ENCODE assay signal across 12 cellular contexts in genomic region chr3:9778518-9779129, GRCh38. TPM values are rescaled to one million over a fixed set of nuclear protein-coding genes. Genes with fewer than 3 reads are reported as not detected.
DNase-seq lines count a peak whose midpoint lies in the region; ATAC-seq and TF ChIP-seq lines count a peak whose summit lies in the region.
"Had no signal": no experiment of that assay in that cellular context is flagged by ENCODE, and none has a peak within 500 bp of the region (broad histone marks: within the 10 kb centered on the region; RNA-seq: fewer than 3 reads in every experiment).

No MANE protein-coding gene starts in this region.

- no peaks in the 10 kb centered on the region for H3K9me3 ChIP-seq in mammary epithelial cell (replicated peaks; ENCODE audit: insufficient read depth, low read length)
- no peaks in the 10 kb centered on the region for H3K9me3 ChIP-seq in CD8-positive, alpha-beta T cell (ENCODE audit: low read length)

- in situ Hi-C loops in mammary epithelial cell (cut with MboI; ENCODE audit: low sequenced_read_pairs in 2 of 2) = no loop called here

- H3K4me2 ChIP-seq in mammary epithelial cell (ENCODE audit: insufficient read depth, low read depth, low read length) = no peak overlapping the region
- H3K4me2 ChIP-seq: GM23338 had no signal

- H4K20me1 ChIP-seq in mammary epithelial cell (ENCODE audit: insufficient read depth, low read length) = no peaks in the 10 kb centered on the region

- no peak overlapping the region for H3K9ac ChIP-seq in mammary epithelial cell (ENCODE audit: insufficient read depth, low read length)

- no peak overlapping the region for H3K4me3 Mint-ChIP-seq in MCF 10A (ENCODE audit: unreplicated experiment)
- H3K4me3 Mint-ChIP-seq in activated T-helper 2 cell treated with anti-CD3 and anti-CD28 coated beads, Interferon-gamma antibody, Interleukin-2, Interleukin-4, amounts not matched to agents 10 μg/mL and 5 μg/mL and 100 μg/mL, durations not matched to agents 14 hours and 24 hours and 36 hours (ENCODE audit: low read depth) = peak overlapping the region; percentile 28
- no peak overlapping the region for H3K4me3 Mint-ChIP-seq in CD8-positive, alpha-beta T cell
- H3K4me3 Mint-ChIP-seq: GM23338 had no signal

- no peak overlapping the region for H3K27ac Mint-ChIP-seq in MCF 10A (ENCODE audit: low read depth, unreplicated experiment)
- peak overlapping the region; percentile 98 for H3K27ac Mint-ChIP-seq in activated T-helper 2 cell treated with anti-CD3 and anti-CD28 coated beads, Interferon-gamma antibody, Interleukin-2, Interleukin-4, amounts not matched to agents 10 μg/mL and 5 μg/mL and 100 μg/mL, durations not matched to agents 14 hours and 24 hours and 36 hours
- H3K27ac Mint-ChIP-seq in CD8-positive, alpha-beta T cell = no peak overlapping the region
- H3K27ac Mint-ChIP-seq: GM23338 had no signal

- peaks cover 16% of the 10 kb centered on the region for H3K4me1 Mint-ChIP-seq in MCF 10A (ENCODE audit: insufficient read depth, unreplicated experiment)
- H3K4me1 Mint-ChIP-seq in activated T-helper 2 cell treated with anti-CD3 and anti-CD28 coated beads, Interferon-gamma antibody, Interleukin-2, Interleukin-4, amounts not matched to agents 10 μg/mL and 5 μg/mL and 100 μg/mL, durations not matched to agents 14 hours and 24 hours and 36 hours (ENCODE audit: low read depth) = peaks cover 58% of the 10 kb centered on the region
- peaks cover 50% of the 10 kb centered on the region for H3K4me1 Mint-ChIP-seq in CD8-positive, alpha-beta T cell (ENCODE audit: low read depth)
- H3K4me1 Mint-ChIP-seq: GM23338 had no signal

- CTCF ChIA-PET in MCF 10A (lab: Yijun Ruan, JAX) = no interaction called here
- CTCF ChIA-PET in mammary epithelial cell (lab: Charles Lee; ENCODE audit: low non-redundant PET) = interaction anchor here (0.5 kb wide), 1 partner anchor 961 kb away, joined by 4 read pairs; no protein-coding TSS in a partner anchor
- CTCF ChIA-PET in CD8-positive, alpha-beta T cell (lab: Charles Lee) = interaction anchor here (0.6 kb wide), 1 partner anchor 10 kb away, joined by 3 read pairs; no protein-coding TSS in a partner anchor

- H3K27ac ChIP-seq in mammary epithelial cell (ENCODE audit: insufficient read depth, low read depth, low read length) (no peak overlapping the region), substantia nigra (ENCODE audit: low read depth, low read length, poor library complexity, severe bottlenecking) (no peak overlapping the region)
- H3K27ac ChIP-seq in CD8-positive, alpha-beta T cell (ENCODE audit: low read depth, low read length) = no peak overlapping the region

- POLR2A ChIA-PET in MCF 10A (lab: Yijun Ruan, JAX) = interaction anchor here (0.6 to 2.5 kb wide), 3 partner anchors 14 to 50 kb away, joined by 3 to 8 read pairs (median 6); partner anchors contain the start of genes ARPC4, OGG1 and TADA3
- POLR2A ChIA-PET in CD8-positive, alpha-beta T cell (lab: Charles Lee) = no interaction called here

- H3K36me3 ChIP-seq in mammary epithelial cell (ENCODE audit: insufficient read depth, low read length) = peaks cover 5% of the 10 kb centered on the region
- H3K36me3 ChIP-seq in CD8-positive, alpha-beta T cell (ENCODE audit: insufficient read depth, low read length) = peaks cover under 1% of the 10 kb centered on the region

- no peaks in the 10 kb centered on the region for H3K9me3 Mint-ChIP-seq in MCF 10A (ENCODE audit: unreplicated experiment)
- no peaks in the 10 kb centered on the region for H3K9me3 Mint-ChIP-seq in activated T-helper 2 cell treated with anti-CD3 and anti-CD28 coated beads, Interferon-gamma antibody, Interleukin-2, Interleukin-4, amounts not matched to agents 10 μg/mL and 5 μg/mL and 100 μg/mL, durations not matched to agents 14 hours and 24 hours and 36 hours
- no peaks in the 10 kb centered on the region for H3K9me3 Mint-ChIP-seq in CD8-positive, alpha-beta T cell
- H3K9me3 Mint-ChIP-seq: GM23338; naive thymus-derived CD8-positive, alpha-beta T cell had no signal

- intact Hi-C loops in MCF 10A (cut with micrococcal nuclease) (no loop called here), mammary epithelial cell (cut with micrococcal nuclease) (no loop called here)
- intact Hi-C loops in activated T-helper 2 cell treated with anti-CD3 and anti-CD28 coated beads, Interferon-gamma antibody, Interleukin-2, Interleukin-4, amounts not matched to agents 10 μg/mL and 5 μg/mL and 100 μg/mL, durations not matched to agents 14 hours and 24 hours and 36 hours (cut with micrococcal nuclease) = loop anchor here (1.0 to 2.0 kb wide), 5 partner anchors 9 to 48 kb away; partner anchors contain the start of genes BRPF1, CAMK1 and TADA3
- intact Hi-C loops in CD8-positive, alpha-beta T cell (cut with DNase I, micrococcal nuclease) = no loop called here

- H3K27me3 Mint-ChIP-seq in MCF 10A (ENCODE audit: insufficient read depth, unreplicated experiment) = no peaks in the 10 kb centered on the region
- H3K27me3 Mint-ChIP-seq in activated T-helper 2 cell treated with anti-CD3 and anti-CD28 coated beads, Interferon-gamma antibody, Interleukin-2, Interleukin-4, amounts not matched to agents 10 μg/mL and 5 μg/mL and 100 μg/mL, durations not matched to agents 14 hours and 24 hours and 36 hours (ENCODE audit: low read depth) = no peaks in the 10 kb centered on the region
- no peaks in the 10 kb centered on the region for H3K27me3 Mint-ChIP-seq in CD8-positive, alpha-beta T cell (ENCODE audit: low read depth)
- H3K27me3 Mint-ChIP-seq: naive thymus-derived CD8-positive, alpha-beta T cell had no signal

- 100% methylated on average over 6 of the region's 6 CpGs for WGBS in mammary epithelial cell (ENCODE audit: low coverage, missing lambda C conversion rate)

- H3K4me3 ChIP-seq in mammary epithelial cell (replicated peaks in 1 of 3; ENCODE audit: insufficient read depth in 1 of 3, low read depth in 2 of 3, low read length in 3 of 3) = no peak overlapping the region
- H3K4me3 ChIP-seq in CD8-positive, alpha-beta T cell (ENCODE audit: low read depth, low read length) = no peak overlapping the region
- H3K4me3 ChIP-seq: GM23338 had no signal

- H3K79me2 ChIP-seq in mammary epithelial cell (ENCODE audit: insufficient read depth, low read length) = no peaks in the 10 kb centered on the region

- TF ChIP-seq CTCF in MCF 10A (IDR thresholded peaks at IDR 0.05; ENCODE audit: unreplicated experiment) (no peak), mammary epithelial cell (conservative IDR thresholded peaks at IDR 0.05 in 1 of 2, IDR thresholded peaks at IDR 0.05 in 1 of 2; ENCODE audit: extremely low read depth in 1 of 2, insufficient read depth in 1 of 2, low read depth in 1 of 2, low read length in 2 of 2) (no peak)
- no peak for TF ChIP-seq CTCF in CD8-positive, alpha-beta T cell (IDR thresholded peaks at IDR 0.05)

- H3K4me1 ChIP-seq in mammary epithelial cell (ENCODE audit: insufficient read depth, low read length) = peaks cover 9% of the 10 kb centered on the region
- H3K4me1 ChIP-seq in CD8-positive, alpha-beta T cell (ENCODE audit: insufficient read depth, low read length) = peaks cover 43% of the 10 kb centered on the region

- ATAC-seq in left lobe of liver (peak; percentile 14), GM21529 (IDR thresholded peaks at IDR 0.05; ENCODE audit: unreplicated experiment) (no peak)
- no peak for ATAC-seq in CD8-positive, alpha-beta T cell
- ATAC-seq: naive thymus-derived CD8-positive, alpha-beta T cell had no signal

- H2AFZ ChIP-seq in mammary epithelial cell (ENCODE audit: low read depth, low read length) = no peak overlapping the region
- H2AFZ ChIP-seq: GM23338 had no signal

- DNase-seq in MCF 10A (ENCODE audit: unreplicated experiment) (no peak), mammary epithelial cell (no peak), left lobe of liver (ENCODE audit: low spot score) (no peak), substantia nigra (lab: John Stamatoyannopoulos, UW) (no peak), medulla oblongata (ENCODE audit: extremely low spot score) (no peak)
- no peak for DNase-seq in activated T-helper 2 cell treated with anti-CD3 and anti-CD28 coated beads, Interferon-gamma antibody, Interleukin-2, Interleukin-4, amounts not matched to agents 10 μg/mL and 5 μg/mL and 100 μg/mL, durations not matched to agents 14 hours and 24 hours and 36 hours (ENCODE audit: low spot score)
- no peak for DNase-seq in CD8-positive, alpha-beta T cell
- DNase-seq: amniotic stem cell; naive thymus-derived CD8-positive, alpha-beta T cell; NCI-H2081 treated with DMSO at 0.1 percent for 48 hours had no signal

- H3K36me3 Mint-ChIP-seq in MCF 10A (ENCODE audit: insufficient read depth, unreplicated experiment) = peaks cover 13% of the 10 kb centered on the region
- H3K36me3 Mint-ChIP-seq in activated T-helper 2 cell treated with anti-CD3 and anti-CD28 coated beads, Interferon-gamma antibody, Interleukin-2, Interleukin-4, amounts not matched to agents 10 μg/mL and 5 μg/mL and 100 μg/mL, durations not matched to agents 14 hours and 24 hours and 36 hours (ENCODE audit: low read depth) = peaks cover 40% of the 10 kb centered on the region
- peaks cover 23% of the 10 kb centered on the region for H3K36me3 Mint-ChIP-seq in CD8-positive, alpha-beta T cell

- dilution Hi-C loops in mammary epithelial cell (cut with HindIII; ENCODE audit: low sequenced_read_pairs) = no loop called here

- H3K27me3 ChIP-seq in mammary epithelial cell (ENCODE audit: insufficient read depth, low read length) = no peaks in the 10 kb centered on the region
- H3K27me3 ChIP-seq in CD8-positive, alpha-beta T cell (ENCODE audit: insufficient read depth, low read length) = no peaks in the 10 kb centered on the region

- BruUV-seq in MCF 10A (replicated peaks; lab: Mats Ljungman, UMichigan) (TSS peak; percentile 67), mammary epithelial cell (replicated peaks; lab: Mats Ljungman, UMichigan) (no TSS peak)

RNA-seq across cellular contexts. Expression of gene CAMK1, which starts 8.9 kb away (rescaled TPM):
- total RNA-seq in MCF 10A (2022) = 8.3 and 11.7 TPM in 2 replicates
- total RNA-seq in mammary epithelial cell = 1 to 10 TPM in 1 of 2 donors, under 1 TPM in 1; 0.50 to 2.3 TPM
- polyA plus RNA-seq in mammary epithelial cell = 2.4 TPM
- not detected for polyA minus RNA-seq in mammary epithelial cell
- 113 and 116 TPM in 2 replicates for total RNA-seq in activated T-helper 2 cell treated with anti-CD3 and anti-CD28 coated beads, Interferon-gamma antibody, Interleukin-2, Interleukin-4, amounts not matched to agents 10 μg/mL and 5 μg/mL and 100 μg/mL, durations not matched to agents 14 hours and 24 hours and 36 hours
- 24.6 TPM for total RNA-seq in left lobe of liver
- total RNA-seq in CD8-positive, alpha-beta T cell = not detected

RNA-seq across cellular contexts. Expression of gene TADA3, which starts 13.6 kb away (rescaled TPM):
- total RNA-seq in MCF 10A (2022) (72.0 and 77.1 TPM in 2 replicates), mammary epithelial cell (10 to 100 TPM; 57.5 to 75.5 TPM), left lobe of liver (25.8 TPM)
- polyA plus RNA-seq in mammary epithelial cell = 47.0 TPM
- polyA minus RNA-seq in mammary epithelial cell = 54.3 TPM
- 86.6 and 89.2 TPM in 2 replicates for total RNA-seq in activated T-helper 2 cell treated with anti-CD3 and anti-CD28 coated beads, Interferon-gamma antibody, Interleukin-2, Interleukin-4, amounts not matched to agents 10 μg/mL and 5 μg/mL and 100 μg/mL, durations not matched to agents 14 hours and 24 hours and 36 hours
- total RNA-seq in CD8-positive, alpha-beta T cell = 10 to 100 TPM in 1 of 2 experiments, 1 to 10 TPM in 1; 9.5 to 11.0 TPM

RNA-seq across cellular contexts. Expression of gene ARPC4, which starts 14.3 kb away (rescaled TPM):
- total RNA-seq in MCF 10A (2022) = 122 and 132 TPM in 2 replicates
- 100 to 1,000 TPM; 135 to 202 TPM for total RNA-seq in mammary epithelial cell
- polyA plus RNA-seq in mammary epithelial cell = 267 TPM
- 174 TPM for polyA minus RNA-seq in mammary epithelial cell
- 253 and 268 TPM in 2 replicates for total RNA-seq in activated T-helper 2 cell treated with anti-CD3 and anti-CD28 coated beads, Interferon-gamma antibody, Interleukin-2, Interleukin-4, amounts not matched to agents 10 μg/mL and 5 μg/mL and 100 μg/mL, durations not matched to agents 14 hours and 24 hours and 36 hours
- 42.1 TPM for total RNA-seq in left lobe of liver
- 100 to 1,000 TPM in 1 of 2 experiments, 10 to 100 TPM in 1; 97.7 to 104 TPM for total RNA-seq in CD8-positive, alpha-beta T cell

RNA-seq across cellular contexts. Expression of gene OGG1, which starts 28.9 kb away (rescaled TPM):
- 15.3 and 17.7 TPM in 2 replicates for total RNA-seq in MCF 10A (2022)
- total RNA-seq in mammary epithelial cell = 10 to 100 TPM; 17.5 to 19.2 TPM
- polyA plus RNA-seq in mammary epithelial cell = 18.0 TPM
- polyA minus RNA-seq in mammary epithelial cell = 14.3 TPM
- total RNA-seq in activated T-helper 2 cell treated with anti-CD3 and anti-CD28 coated beads, Interferon-gamma antibody, Interleukin-2, Interleukin-4, amounts not matched to agents 10 μg/mL and 5 μg/mL and 100 μg/mL, durations not matched to agents 14 hours and 24 hours and 36 hours = 33.0 and 38.4 TPM in 2 replicates
- total RNA-seq in left lobe of liver = 16.0 TPM
- 1 to 10 TPM; 4.9 to 7.9 TPM for total RNA-seq in CD8-positive, alpha-beta T cell

RNA-seq across cellular contexts. Expression of gene TTLL3, which starts 31.4 kb away (rescaled TPM):
- total RNA-seq in MCF 10A (2022) (14.6 and 16.6 TPM in 2 replicates), mammary epithelial cell (10 to 100 TPM; 15.8 to 33.3 TPM), left lobe of liver (7.1 TPM)
- polyA plus RNA-seq in mammary epithelial cell = 6.9 TPM
- 1.2 TPM for polyA minus RNA-seq in mammary epithelial cell
- total RNA-seq in activated T-helper 2 cell treated with anti-CD3 and anti-CD28 coated beads, Interferon-gamma antibody, Interleukin-2, Interleukin-4, amounts not matched to agents 10 μg/mL and 5 μg/mL and 100 μg/mL, durations not matched to agents 14 hours and 24 hours and 36 hours = 51.0 and 56.5 TPM in 2 replicates
- total RNA-seq in CD8-positive, alpha-beta T cell = 10 to 100 TPM; 44.6 to 46.2 TPM
